In the genomic region with DNA sequence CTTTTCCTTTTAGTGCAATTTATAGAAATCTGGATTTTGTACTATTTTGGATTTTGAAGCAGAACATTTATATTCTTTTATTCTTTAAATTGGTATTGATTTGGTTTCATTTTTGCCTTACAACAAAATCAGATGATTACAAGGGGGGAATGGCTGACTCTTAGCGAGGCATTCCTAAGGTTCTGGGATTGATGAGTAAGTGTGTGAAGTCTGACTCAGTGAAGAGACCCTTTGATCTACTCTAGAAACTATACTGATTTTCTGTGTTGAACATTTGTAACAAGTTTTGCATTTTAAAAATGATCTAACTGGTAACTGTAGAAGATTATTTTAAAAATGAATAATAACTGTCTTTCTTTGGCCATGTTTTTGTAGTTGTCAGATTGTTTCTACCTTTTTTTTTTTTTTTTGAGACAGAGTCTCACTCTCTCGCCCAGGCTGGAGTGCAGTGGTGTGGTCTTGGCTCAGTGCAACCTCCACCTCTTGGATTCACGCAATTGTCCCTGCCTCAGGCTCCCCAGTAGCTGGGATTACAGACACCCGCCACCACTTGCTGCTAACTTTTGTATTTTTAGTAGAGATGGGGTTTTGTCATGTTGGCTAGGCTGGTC, we compare ENCODE assay signal across 9 cellular contexts. TPM values are rescaled to one million over a fixed set of nuclear protein-coding genes. Genes with fewer than 3 reads are reported as not detected.
A peak's percentile ranks its signal among the peaks of the same experiment; 100 is the strongest.
DNase-seq lines count a peak whose midpoint lies in the region; ATAC-seq, FAIRE-seq and TF ChIP-seq lines count a peak whose summit lies in the region.
"Had no signal": no experiment of that assay in that cellular context is flagged by ENCODE, and none has a peak within 500 bp of the region (broad histone marks: within the 10 kb centered on the region; RNA-seq: fewer than 3 reads in every experiment).

No MANE protein-coding gene starts in this region.

- CTCF ChIA-PET in HepG2 (lab: Yijun Ruan, JAX; ENCODE audit: low intra/inter-chr PET ratio, low total read pairs) = no interaction called here

- peaks cover 54% of the 10 kb centered on the region for H3K4me1 ChIP-seq in HepG2 (ENCODE audit: insufficient read depth, low read length)

- H3K9ac ChIP-seq in HepG2 (ENCODE audit: insufficient read depth, low read depth, low read length) = no peak overlapping the region

- peaks cover 0 to 1% of the 10 kb centered on the region in 2 experiments; a peak in 1 of 5 replicates for H3K36me3 ChIP-seq in HepG2 (replicated peaks in 1 of 2; ENCODE audit: control insufficient read depth in 1 of 2, insufficient read depth in 2 of 2, low read length in 2 of 2)
- H3K36me3 ChIP-seq: thoracic aorta had no signal

- DNase-seq in AG08395 (ENCODE audit: low spot score) (peak; percentile 51), H54 (ENCODE audit: insufficient read length, low spot score) (peak; percentile 9), astrocyte of the cerebellum (ENCODE audit: low read depth) (peak; percentile 32), HepG2 (ENCODE audit: low spot score) (peak; percentile 21), substantia nigra (lab: John Stamatoyannopoulos, UW) (no peak), NCI-H2196 treated with DMSO at 0.1 percent for 48 hours (lab: John Stamatoyannopoulos, UW; ENCODE audit: unreplicated experiment) (no peak), SHP77 (lab: John Stamatoyannopoulos, UW) (no peak)
- DNase-seq in stimulated activated CD4-positive, alpha-beta T cell treated with anti-CD3 and anti-CD28 coated beads, Interleukin-12 subunit alpha, Interleukin-12 subunit beta, amount 100 ng/mL, for 4 hours = no peak

- H2AFZ ChIP-seq in HepG2 (ENCODE audit: low read length) = no peak overlapping the region

- no peaks in the 10 kb centered on the region for H3K79me2 ChIP-seq in HepG2 (ENCODE audit: insufficient read depth, low read length)

- H3K9me3 ChIP-seq in HepG2 (ENCODE audit: low read length) = no peaks in the 10 kb centered on the region
- H3K9me3 ChIP-seq: thoracic aorta had no signal

- intact Hi-C loops in HepG2 (cut with micrococcal nuclease; ENCODE audit: unreplicated experiment) = loop anchor here (2.0 kb wide), 1 partner anchor 14 kb away; no protein-coding TSS in a partner anchor

- H3K4me3 ChIP-seq in astrocyte of the cerebellum (ENCODE audit: low read depth, low read length) = no peak overlapping the region
- H3K4me3 ChIP-seq in HepG2 (replicated peaks in 1 of 3; ENCODE audit: insufficient read depth in 1 of 3, low read depth in 2 of 3, low read length in 3 of 3) = no peak overlapping the region
- H3K4me3 ChIP-seq: thoracic aorta had no signal

- H3K27ac ChIP-seq in HepG2 (ENCODE audit: extremely low read length, insufficient read depth, low read length) = peak overlapping the region; percentile 54
- no peak overlapping the region for H3K27ac ChIP-seq in substantia nigra (ENCODE audit: low read depth, low read length, poor library complexity, severe bottlenecking)
- H3K27ac ChIP-seq: thoracic aorta had no signal

- TF ChIP-seq CTCF in astrocyte of the cerebellum (IDR thresholded peaks at IDR 0.05; ENCODE audit: low read depth, low read length, missing control alignments) = no peak
- no peak for TF ChIP-seq CTCF in HepG2 (CRISPR knock-in tag; IDR thresholded peaks at IDR 0.05)

- in situ Hi-C loops in astrocyte of the cerebellum (cut with HindIII; ENCODE audit: low sequenced_read_pairs) = no loop called here
- in situ Hi-C loops in HepG2 (cut with HindIII; ENCODE audit: extremely low pct_ligation_motif_present, low pct_unique_long_range_greater_than_20kb) = no loop called here

- no peak for TF ChIP-seq RAD21 in HepG2 (CRISPR knock-in tag; IDR thresholded peaks at IDR 0.05)

- H3K27me3 ChIP-seq in HepG2 (ENCODE audit: control insufficient read depth in 1 of 2, insufficient read depth in 2 of 2, low read length in 2 of 2) = no peaks in the 10 kb centered on the region

- FAIRE-seq in H54 (lab: Jason Lieb, UNC) (no peak), HepG2 (lab: Jason Lieb, UNC) (no peak)

- POLR2A ChIA-PET in HepG2 (lab: Yijun Ruan, JAX) = no interaction called here

- no TSS peak for BruUV-seq in HepG2 (replicated peaks; lab: Mats Ljungman, UMichigan)

- no peak for TF ChIP-seq POLR2A in H54 (IDR thresholded peaks at IDR 0.05; ENCODE audit: low read depth, low read length)
- no peak for TF ChIP-seq POLR2A in HepG2 (IDR thresholded peaks at IDR 0.05; ENCODE audit: insufficient read depth in 1 of 2, low read depth in 2 of 2, low read length in 2 of 2)

- TF ChIP-seq EP300 in HepG2 (IDR thresholded peaks at IDR 0.05; ENCODE audit: low read depth in 2 of 2, low read length in 2 of 2) = no peak
- no peak for TF ChIP-seq EP300 in HepG2 (CRISPR knock-in tag; IDR thresholded peaks at IDR 0.05; ENCODE audit: borderline replicate concordance)

- H4K20me1 ChIP-seq in HepG2 (ENCODE audit: insufficient read depth, low read length) = no peaks in the 10 kb centered on the region

- ATAC-seq in HepG2 = peak; percentile 71

- WGBS in HepG2 (ENCODE audit: low lambda C conversion rate) = 24% methylated on average over 4 of the region's 4 CpGs

- peak overlapping the region; percentile 46 for H3K4me2 ChIP-seq in HepG2 (ENCODE audit: low read depth, low read length)

TF ChIP-seq in HepG2, 621 proteins besides CTCF, POLR2A, EP300 and RAD21:
- TF ChIP-seq ZNF121 (CRISPR knock-in tag; IDR thresholded peaks at IDR 0.05) (peak; percentile 85), ZNF350 (CRISPR knock-in tag; IDR thresholded peaks at IDR 0.05; ENCODE audit: borderline replicate concordance, low read depth) (no peak), SIX1 (CRISPR knock-in tag; IDR thresholded peaks at IDR 0.05; ENCODE audit: borderline replicate concordance) (no peak), NFIC (IDR thresholded peaks at IDR 0.05; ENCODE audit: low read length) (0 out of 2 replicates have a peak, but pooled peaks have one; percentile 21), ZNF770 (CRISPR knock-in tag; IDR thresholded peaks at IDR 0.05) (no peak), CHD4 (IDR thresholded peaks at IDR 0.05; ENCODE audit: borderline replicate concordance, low read length) (0 out of 2 replicates have a peak, but pooled peaks have one; percentile 23), PHF21A (CRISPR knock-in tag; IDR thresholded peaks at IDR 0.05) (no peak), ZEB1 (IDR thresholded peaks at IDR 0.05; ENCODE audit: insufficient replicate concordance, low read depth) (peak; percentile 30)

RNA-seq across cellular contexts. Expression of gene TTC39C, which starts 48.7 kb away (rescaled TPM):
- 25.9 and 28.1 TPM in 2 replicates for total RNA-seq in HepG2 (2016; rRNA removed; fragmentation: Illumina TruSeq; extraction: Trizol)
- 52.8 and 57.1 TPM in 2 replicates for total RNA-seq in HepG2 (2016; cell fraction: cytosol; rRNA removed; fragmentation: Illumina TruSeq; extraction: Trizol; ENCODE audit: low read depth)
- total RNA-seq in HepG2 (2016; cell fraction: insoluble cytoplasmic fraction; rRNA removed; fragmentation: Illumina TruSeq; extraction: Trizol) = 23.2 and 24.1 TPM in 2 replicates
- 53.3 and 53.4 TPM in 2 replicates for total RNA-seq in HepG2 (2016; cell fraction: membrane; rRNA removed; fragmentation: Illumina TruSeq; extraction: Trizol)
- total RNA-seq in HepG2 (2016; cell fraction: nucleus; rRNA removed; fragmentation: Illumina TruSeq; extraction: Trizol) = 21.2 and 27.7 TPM in 2 replicates
- polyA plus RNA-seq in HepG2 (2011; rRNA removed) = 14.9 and 19.1 TPM in 2 replicates
- polyA plus RNA-seq in HepG2 (2011; cell fraction: cytosol; rRNA removed) = 8.9 and 10.8 TPM in 2 replicates
- 17.1 and 18.8 TPM in 2 replicates for polyA plus RNA-seq in HepG2 (2011; cell fraction: nucleus; rRNA removed)
- polyA plus RNA-seq in HepG2 (2012) = 9.2 and 12.3 TPM in 2 replicates
- 50.0 and 57.9 TPM in 2 replicates for polyA plus RNA-seq in HepG2 (2016; cell fraction: cytosol; fragmentation: Illumina TruSeq; extraction: Trizol; ENCODE audit: low read depth)
- 23.4 and 24.5 TPM in 2 replicates for polyA plus RNA-seq in HepG2 (2016; cell fraction: insoluble cytoplasmic fraction; fragmentation: Illumina TruSeq; extraction: Trizol; ENCODE audit: low read depth)
- polyA plus RNA-seq in HepG2 (2016; cell fraction: membrane; fragmentation: Illumina TruSeq; extraction: Trizol; ENCODE audit: low read depth) = 47.4 and 56.0 TPM in 2 replicates
- 25.5 and 26.3 TPM in 2 replicates for polyA plus RNA-seq in HepG2 (2016; cell fraction: nucleus; fragmentation: Illumina TruSeq; extraction: Trizol; ENCODE audit: insufficient read depth, low read depth)
- polyA minus RNA-seq in HepG2 (2011; rRNA and poly(A)+ RNA removed; ENCODE audit: low replicate concordance) = 10.1 and 38.1 TPM in 2 replicates
- polyA minus RNA-seq in HepG2 (2011; cell fraction: cytosol; rRNA and poly(A)+ RNA removed) = 14.6 and 16.9 TPM in 2 replicates
- 31.3 and 32.3 TPM in 2 replicates for polyA minus RNA-seq in HepG2 (2011; cell fraction: nucleus; rRNA and poly(A)+ RNA removed)

Comparison
In these comparisons a context has a peak if more than half of its experiments do, and no peak if none do; other contexts are left out.
1. DNase-seq: peak in AG08395 (single experiment), H54 (single experiment), astrocyte of the cerebellum (single experiment) and HepG2 (single experiment); none in substantia nigra (0 of 49), NCI-H2196 treated with DMSO at 0.1 percent for 48 hours (single experiment), SHP77 (0 of 2) and stimulated activated CD4-positive, alpha-beta T cell treated with anti-CD3 and anti-CD28 coated beads, Interleukin-12 subunit alpha, Interleukin-12 subunit beta, amount 100 ng/mL, for 4 hours (single experiment).